In the genomic region with DNA sequence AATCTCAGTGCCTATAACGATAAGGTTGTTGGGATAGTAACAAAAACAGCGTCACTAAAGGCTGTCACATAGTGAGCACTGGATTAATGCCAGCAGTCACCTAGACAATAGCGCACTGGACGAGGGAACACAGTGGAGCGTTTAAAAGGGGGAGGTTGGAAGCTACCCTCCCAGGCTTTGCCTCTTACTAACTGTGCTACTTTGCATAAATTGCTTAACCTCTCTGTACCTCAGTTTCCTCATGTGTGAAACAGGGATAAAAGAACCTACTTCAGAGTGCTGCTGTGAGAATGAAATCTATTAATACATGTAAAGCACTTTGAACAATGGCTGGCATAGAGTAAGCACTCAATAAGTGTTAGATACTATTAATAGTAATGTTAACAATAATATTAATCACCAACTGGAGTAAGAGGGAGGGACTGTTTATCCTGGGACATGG, we compare ENCODE assay signal across 8 cellular contexts. TPM values are rescaled to one million over a fixed set of nuclear protein-coding genes. Genes with fewer than 3 reads are reported as not detected.
DNase-seq lines count a peak whose midpoint lies in the region; ATAC-seq and TF ChIP-seq lines count a peak whose summit lies in the region.

No MANE protein-coding gene starts in this region.

- peaks cover 4 to 61% (median 42%) of the 10 kb centered on the region in 3 experiments; a peak in 5 of 7 replicates for H3K36me3 Mint-ChIP-seq in H9 (ENCODE audit: insufficient read depth in 1 of 3, low read depth in 3 of 3)

- H3K9me3 ChIP-seq in H9 (ENCODE audit: control insufficient read depth, low read depth, low read length) (no peaks in the 10 kb centered on the region), PC-9 (ENCODE audit: insufficient read depth, low read depth) (no peaks in the 10 kb centered on the region), fibroblast of lung (ENCODE audit: control insufficient read depth, insufficient read depth, low read depth, low read length) (no peaks in the 10 kb centered on the region), sigmoid colon (no peaks in the 10 kb centered on the region)

- H3K9me2 ChIP-seq in PC-9 (ENCODE audit: insufficient read depth): no peaks in the 10 kb centered on the region

- no peak overlapping the region for H3K4me2 ChIP-seq in H9 (ENCODE audit: insufficient read depth, insufficient read length, low read length)
- peak overlapping the region; percentile 97 for H3K4me2 ChIP-seq in PC-9
- peak overlapping the region; percentile 82 for H3K4me2 ChIP-seq in fibroblast of lung (ENCODE audit: extremely low read depth, insufficient read depth, low read length)

- H3K27ac ChIP-seq in H9 (ENCODE audit: insufficient read length, low read depth, low read length) (no peak overlapping the region), PC-9 (peak overlapping the region; percentile 99), fibroblast of lung (ENCODE audit: insufficient read depth, low read length) (peak overlapping the region; percentile 97), sigmoid colon (peak overlapping the region; percentile 80 to 99 (median 85))

- no peak for TF ChIP-seq EP300 in sigmoid colon (IDR thresholded peaks at IDR 0.05)

- H3K79me2 ChIP-seq in H9 (ENCODE audit: insufficient read depth, low read length) (no peaks in the 10 kb centered on the region; the same call in 1 of the 2 replicates), PC-9 (ENCODE audit: low read depth) (peaks cover 97% of the 10 kb centered on the region), fibroblast of lung (ENCODE audit: control insufficient read depth, insufficient read depth, low read length) (peaks cover 88% of the 10 kb centered on the region)

- no peak overlapping the region for H3K23ac ChIP-seq in H9 (ENCODE audit: insufficient read length, low read depth, low read length)

- H3K23me2 ChIP-seq in H9 (ENCODE audit: insufficient read length, low read depth, low read length, poor library complexity, severe bottlenecking): no peaks in the 10 kb centered on the region

- no peak overlapping the region for H2AK5ac ChIP-seq in H9 (ENCODE audit: insufficient read length, low read length)

- no peak overlapping the region for H2BK120ac ChIP-seq in H9 (ENCODE audit: low read depth, low read length, poor library complexity, severe bottlenecking)

- no peaks in the 10 kb centered on the region for H3K79me1 ChIP-seq in H9 (ENCODE audit: insufficient read depth, low read depth, low read length, poor library complexity, severe bottlenecking)

- no peak for DNase-seq in H9
- DNase-seq in PC-9: no peak
- no peak for DNase-seq in fibroblast of lung (ENCODE audit: low read depth in 2 of 2)
- peak; percentile 65 for DNase-seq in sigmoid colon
- no peak for DNase-seq in AG08396 (ENCODE audit: low spot score)
- no peak for DNase-seq in KBM-7

- H4K5ac ChIP-seq in H9 (ENCODE audit: insufficient read length, low read depth, low read length): no peak overlapping the region

- H3K14ac ChIP-seq in H9 (ENCODE audit: insufficient read depth, low read length): peak overlapping the region; percentile 22; the same call in 1 of the 2 replicates

- WGBS in H9 (ENCODE audit: extremely low coverage, insufficient read length, low lambda C conversion rate): no CpG with 5 or more reads among the region's 5 CpGs
- 15 to 64% methylated on average over 5 of the region's 5 CpGs for WGBS in sigmoid colon, 2 donors

- no peak overlapping the region for H4K91ac ChIP-seq in H9 (ENCODE audit: insufficient read length, low read depth, low read length)

- H3K27me3 ChIP-seq in H9 (ENCODE audit: insufficient read depth, low read length) (no peaks in the 10 kb centered on the region), PC-9 (ENCODE audit: insufficient read depth, low read depth) (no peaks in the 10 kb centered on the region), fibroblast of lung (ENCODE audit: control insufficient read depth, insufficient read depth, low read length) (no peaks in the 10 kb centered on the region), sigmoid colon (no peaks in the 10 kb centered on the region)

- H4K8ac ChIP-seq in H9 (replicated peaks; ENCODE audit: insufficient read length, low read depth, low read length): no peak overlapping the region

- H4K20me1 ChIP-seq in H9 (ENCODE audit: control insufficient read depth, insufficient read depth, insufficient read length): no peaks in the 10 kb centered on the region
- H4K20me1 ChIP-seq in PC-9 (ENCODE audit: insufficient read depth): no peaks in the 10 kb centered on the region
- no peaks in the 10 kb centered on the region for H4K20me1 ChIP-seq in fibroblast of lung (ENCODE audit: control insufficient read depth, extremely low read depth, insufficient read depth, low read length)

- no peak overlapping the region for H3K4ac ChIP-seq in H9 (ENCODE audit: low read depth, low read length)

- peaks cover 73 to 81% of the 10 kb centered on the region in 2 experiments for H3K4me1 Mint-ChIP-seq in H9

- H3K56ac ChIP-seq in H9 (ENCODE audit: insufficient read length, low read depth, low read length): no peak overlapping the region

- H3T11ph ChIP-seq in H9 (ENCODE audit: low read length): no peak overlapping the region

- intact Hi-C loops in PC-9 (cut with micrococcal nuclease; ENCODE audit: unreplicated experiment) (loop anchor here (1.0 to 2.0 kb wide), 4 partner anchors 8 to 119 kb away; no protein-coding TSS in a partner anchor), sigmoid colon (cut with DNase I) (loop anchor here (2.0 kb wide), 1 partner anchor 41 kb away; no protein-coding TSS in a partner anchor)

- H3K4me3 Mint-ChIP-seq in H9: no peak overlapping the region

- CTCF ChIA-PET in PC-9 (lab: Charles Lee): interaction anchor here (3.2 kb wide), 1 partner anchor 11 kb away, joined by 13 read pairs; a partner anchor contains a TSS

- no peak overlapping the region for H2BK15ac ChIP-seq in H9 (ENCODE audit: low read depth, low read length)

- TF ChIP-seq CTCF in H9 (conservative IDR thresholded peaks at IDR 0.05): no peak
- TF ChIP-seq CTCF in PC-9 (conservative IDR thresholded peaks at IDR 0.05): no peak
- TF ChIP-seq CTCF in fibroblast of lung (conservative IDR thresholded peaks at IDR 0.05 in 1 of 2, IDR thresholded peaks at IDR 0.05 in 1 of 2; ENCODE audit: low read depth in 1 of 2, low read length in 2 of 2): no peak
- TF ChIP-seq CTCF in sigmoid colon (IDR thresholded peaks at IDR 0.05): no peak

- H2BK5ac ChIP-seq in H9 (ENCODE audit: insufficient read length, low read length): no peak overlapping the region

- BruUV-seq in PC-9 (replicated peaks; lab: Mats Ljungman, UMichigan): no TSS peak

- H3K36me3 ChIP-seq in PC-9 (ENCODE audit: low read depth) (peaks cover 61% of the 10 kb centered on the region), fibroblast of lung (ENCODE audit: control insufficient read depth, insufficient read depth, low read length) (peaks cover 10% of the 10 kb centered on the region), sigmoid colon (peaks cover 0 to 12% (median 3%) of the 10 kb centered on the region in 4 donors)

- H3F3A ChIP-seq in PC-9 (ENCODE audit: insufficient read depth, low read depth): peaks cover 91% of the 10 kb centered on the region

- H2BK20ac ChIP-seq in H9 (ENCODE audit: low read depth, low read length, poor library complexity, severe bottlenecking): no peak overlapping the region

- H2BK12ac ChIP-seq in H9 (ENCODE audit: insufficient read length, low read depth, low read length): no peak overlapping the region

- ATAC-seq in HG03025 (IDR thresholded peaks at IDR 0.05; ENCODE audit: low FRiP score, unreplicated experiment) (no peak), GM18909 (IDR thresholded peaks at IDR 0.05; ENCODE audit: poor library complexity, unreplicated experiment) (no peak)

- H2AFZ ChIP-seq in H9 (ENCODE audit: low read length): no peak overlapping the region
- no peak overlapping the region for H2AFZ ChIP-seq in PC-9
- H2AFZ ChIP-seq in fibroblast of lung (ENCODE audit: low read length): no peak overlapping the region

- H3K27me3 Mint-ChIP-seq in H9 (ENCODE audit: low read depth): no peaks in the 10 kb centered on the region

- H3K18ac ChIP-seq in H9 (ENCODE audit: insufficient read length, low read depth, low read length): no peak overlapping the region

- H3K9ac ChIP-seq in H9 (ENCODE audit: extremely low read depth, insufficient read length, low read length) (no peak overlapping the region), fibroblast of lung (ENCODE audit: insufficient read depth, low read length) (no peak overlapping the region)

- H3K9me3 Mint-ChIP-seq in H9: no peaks in the 10 kb centered on the region

- POLR2A ChIA-PET in PC-9 (lab: Charles Lee; ENCODE audit: unreplicated experiment): interaction anchor here (0.6 to 2.6 kb wide), 5 partner anchors 8 to 73 kb away, joined by 5 to 37 read pairs (median 11); no protein-coding TSS in a partner anchor

- H3K27ac Mint-ChIP-seq in H9: peak overlapping the region; percentile 42 to 90 (median 77); a peak in 3 of 7 replicates

- in situ Hi-C loops in KBM-7 (cut with MboI; ENCODE audit: low pct_unique_long_range_greater_than_20kb, low sequenced_read_pairs): no loop called here

- H3K4me3 ChIP-seq in PC-9: peak overlapping the region; percentile 42; the same call in 1 of the 2 replicates
- H3K4me3 ChIP-seq in fibroblast of lung (replicated peaks in 1 of 4; ENCODE audit: control extremely low read depth in 1 of 4, insufficient read depth in 1 of 4, low read depth in 3 of 4, low read length in 4 of 4): peak overlapping the region in 2 of 4 experiments; percentile 6
- H3K4me3 ChIP-seq in sigmoid colon: peak overlapping the region in 1 of 4 donors; percentile 13

- TF ChIP-seq POLR2A in sigmoid colon (IDR thresholded peaks at IDR 0.05): no peak

- H3K4me1 ChIP-seq in H9 (ENCODE audit: insufficient read depth, low read length): peaks cover 15% of the 10 kb centered on the region
- H3K4me1 ChIP-seq in PC-9 (replicated peaks; ENCODE audit: insufficient read depth): peaks cover 97% of the 10 kb centered on the region
- peaks cover 37% of the 10 kb centered on the region for H3K4me1 ChIP-seq in fibroblast of lung (ENCODE audit: control insufficient read depth, extremely low read depth, insufficient read depth, low read length)
- H3K4me1 ChIP-seq in sigmoid colon: peaks cover 0 to 78% (median 70%) of the 10 kb centered on the region in 4 donors

RNA-seq across cellular contexts. Expression of a gene that starts 10.5 kb away (rescaled TPM):
- 105 and 109 TPM in 2 replicates for total RNA-seq in H9 (2021)
- 125 and 129 TPM in 2 replicates for total RNA-seq in PC-9 (2021)
- 50.8 and 77.1 TPM in 2 replicates for total RNA-seq in fibroblast of lung
- polyA plus RNA-seq in fibroblast of lung: 61.8 and 107 TPM in 2 replicates
- polyA plus RNA-seq in fibroblast of lung (2012): 63.9 and 103 TPM in 2 replicates
- polyA minus RNA-seq in fibroblast of lung (ENCODE audit: low replicate concordance): 62.6 and 98.4 TPM in 2 replicates
- 10 to 100 TPM; 53.2 to 71.3 (median 55.7) TPM for total RNA-seq in sigmoid colon
- polyA plus RNA-seq in sigmoid colon: 10 to 100 TPM; 76.1 to 94.8 (median 78.7) TPM

RNA-seq across cellular contexts. Expression of a gene that starts 27.0 kb away (rescaled TPM):
- total RNA-seq in H9 (2021) (161 TPM in 2 replicates), PC-9 (2021) (140 and 164 TPM in 2 replicates), fibroblast of lung (5.4 and 21.0 TPM in 2 replicates), sigmoid colon (1 to 10 TPM in 1 of 4 donors, under 1 TPM in 1, not detected in 2; 0.36 to 1.8 TPM)
- polyA plus RNA-seq in fibroblast of lung (19.9 and 72.2 TPM in 2 replicates), sigmoid colon (10 to 100 TPM in 1 of 3 donors, 1 to 10 TPM in 2; 2.4 to 24.0 (median 4.9) TPM)
- 21.0 and 71.3 TPM in 2 replicates for polyA plus RNA-seq in fibroblast of lung (2012)
- polyA minus RNA-seq in fibroblast of lung (ENCODE audit: low replicate concordance): 6.1 and 22.6 TPM in 2 replicates
